In genomic region chr13:30905932-30906383, GRCh38 we compare ENCODE assay signal across 11 cellular contexts. TPM values are rescaled to one million over a fixed set of nuclear protein-coding genes. Genes with fewer than 3 reads are reported as not detected.
DNase-seq lines count a peak whose midpoint lies in the region; ATAC-seq and TF ChIP-seq lines count a peak whose summit lies in the region.
"Had no signal": no experiment of that assay in that cellular context is flagged by ENCODE, and none has a peak within 500 bp of the region (broad histone marks: within the 10 kb centered on the region; RNA-seq: fewer than 3 reads in every experiment).

Gene MEDAG, plus strand, starts transcription at chr13:30906271. Its CDS starts 245 bp downstream, at chr13:30906516.

- H3K4me1 ChIP-seq in ovary (ENCODE audit: insufficient read depth) = peaks cover 25% of the 10 kb centered on the region

- ATAC-seq in left cardiac atrium = peak; percentile 84 to 91
- ATAC-seq in activated T-cell treated with anti-CD3 and anti-CD28 coated beads, Interleukin-2, amount 50 U/mL, for 4 hours = no peak

- H3K9me3 ChIP-seq in ovary = no peaks in the 10 kb centered on the region

- DNase-seq in AG04449 (ENCODE audit: low read depth, low spot score) (no peak), astrocyte of the hippocampus (ENCODE audit: low read depth, low spot score) (peak; percentile 63), left cardiac atrium (peak; percentile 92), ovary (peak; percentile 70 to 89 (median 79)), DMS53 (lab: John Stamatoyannopoulos, UW) (no peak), KBM-7 (no peak), hypothalamus (lab: John Stamatoyannopoulos, UW) (no peak)
- DNase-seq in activated T-cell treated with anti-CD3 and anti-CD28 coated beads, Interleukin-2, amount 50 U/mL, for 4 hours = no peak
- DNase-seq: amygdala, NCI-H510A had no signal

- no peaks in the 10 kb centered on the region for H3K27me3 ChIP-seq in ovary

- H3K4me1 Mint-ChIP-seq in activated T-cell treated with anti-CD3 and anti-CD28 coated beads, Interleukin-2, amount 50 U/mL, for 4 hours (ENCODE audit: low read depth) = peaks cover 6% of the 10 kb centered on the region

- in situ Hi-C loops in KBM-7 (cut with MboI; ENCODE audit: low pct_unique_long_range_greater_than_20kb, low sequenced_read_pairs) = no loop called here

- CTCF ChIA-PET in AG04449 (lab: Yijun Ruan, JAX) = interaction anchor here (3.0 kb wide), 1 partner anchor 13 kb away, joined by 9 read pairs; no protein-coding TSS in a partner anchor

- no peak for TF ChIP-seq EP300 in ovary (IDR thresholded peaks at IDR 0.05)

- 2 to 5% (median 3%) methylated on average over 28 to 35 of the region's 35 CpGs for WGBS in ovary, 3 donors

- H3K36me3 ChIP-seq in ovary = no peaks in the 10 kb centered on the region

- intact Hi-C loops in left cardiac atrium (cut with DNase I) = no loop called here
- intact Hi-C loops in ovary (cut with DNase I) = no loop called here

- POLR2A ChIA-PET in AG04449 (lab: Yijun Ruan, JAX) = no interaction called here

- no peak for TF ChIP-seq POLR2A in ovary (IDR thresholded peaks at IDR 0.05)

- no peaks in the 10 kb centered on the region for H3K9me3 Mint-ChIP-seq in activated T-cell treated with anti-CD3 and anti-CD28 coated beads, Interleukin-2, amount 50 U/mL, for 4 hours

- H3K4me3 Mint-ChIP-seq in activated T-cell treated with anti-CD3 and anti-CD28 coated beads, Interleukin-2, amount 50 U/mL, for 4 hours = no peak within 1 kb of the TSS
- H3K4me3 Mint-ChIP-seq: B cell had no signal

- peaks cover 58% of the 10 kb centered on the region for H3K27me3 Mint-ChIP-seq in activated T-cell treated with anti-CD3 and anti-CD28 coated beads, Interleukin-2, amount 50 U/mL, for 4 hours (ENCODE audit: low read depth)

- H3K36me3 Mint-ChIP-seq in activated T-cell treated with anti-CD3 and anti-CD28 coated beads, Interleukin-2, amount 50 U/mL, for 4 hours (ENCODE audit: insufficient read depth) = no peaks in the 10 kb centered on the region

- peak within 1 kb of the TSS; percentile 51 to 73 for H3K27ac ChIP-seq in ovary

- TF ChIP-seq CTCF in AG04449 (IDR thresholded peaks at IDR 0.05; ENCODE audit: insufficient read depth, low read length, missing control alignments) = no peak
- TF ChIP-seq CTCF in ovary (IDR thresholded peaks at IDR 0.05) = no peak

- peak within 1 kb of the TSS; percentile 23 for H3K4me3 ChIP-seq in AG04449 (ENCODE audit: low read depth, low read length)
- peak within 1 kb of the TSS; percentile 39 for H3K4me3 ChIP-seq in ovary

RNA-seq across cellular contexts. Expression of gene MEDAG, which starts in this region (rescaled TPM):
- total RNA-seq in left cardiac atrium = 10 to 100 TPM in 1 of 2 donors, 1 to 10 TPM in 1; 9.6 to 36.7 TPM
- 10 to 100 TPM in 5 of 7 donors, 1 to 10 TPM in 2; 3.5 to 44.0 (median 17.2) TPM for total RNA-seq in ovary
- 10 to 100 TPM in 1 of 2 donors, 1 to 10 TPM in 1; 6.1 to 37.6 TPM for polyA plus RNA-seq in ovary
- total RNA-seq in activated T-cell treated with anti-CD3 and anti-CD28 coated beads, Interleukin-2, amount 50 U/mL, for 4 hours = not detected
- total RNA-seq: B cell had no signal

Comparison
In these comparisons a context has a peak if more than half of its experiments do, and no peak if none do; other contexts are left out.
1. RNA of gene MEDAG (total RNA-seq): 9.6 to 36.7 TPM in left cardiac atrium and 3.5 to 44.0 TPM in ovary; not detected in activated T-cell treated with anti-CD3 and anti-CD28 coated beads, Interleukin-2, amount 50 U/mL, for 4 hours; every median in the first group is over 4 times any median in the second.
2. DNase-seq: peak in astrocyte of the hippocampus (single experiment), left cardiac atrium (single experiment) and ovary (5 of 5); none in AG04449 (single experiment), DMS53 (single experiment), KBM-7 (single experiment), activated T-cell treated with anti-CD3 and anti-CD28 coated beads, Interleukin-2, amount 50 U/mL, for 4 hours (single experiment) and hypothalamus (0 of 51).
3. ATAC-seq: peak in left cardiac atrium (2 of 2); none in activated T-cell treated with anti-CD3 and anti-CD28 coated beads, Interleukin-2, amount 50 U/mL, for 4 hours (0 of 2).